In the genomic region with DNA sequence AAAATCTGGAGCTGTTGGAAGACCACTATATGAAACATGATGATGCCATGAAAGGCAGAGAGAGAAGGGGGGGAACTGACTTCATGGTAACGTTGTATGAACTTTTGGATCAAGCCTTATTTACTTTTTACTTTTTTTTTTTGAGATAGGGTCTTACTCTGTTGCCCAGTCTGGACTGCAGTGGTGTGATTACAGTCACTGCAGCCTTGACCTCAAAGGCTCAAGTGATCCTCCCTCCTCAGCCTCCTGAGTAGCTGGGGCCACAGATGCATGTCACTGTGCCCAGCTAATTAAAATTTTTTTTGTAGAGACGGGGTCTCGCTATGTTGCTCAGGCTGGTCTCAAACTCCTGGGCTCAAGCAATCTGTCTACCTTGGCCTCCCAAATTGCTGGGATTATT, we compare ENCODE assay signal across 33 cellular contexts.
"Had no signal": no experiment of that assay in that cellular context is flagged by ENCODE, and none has a peak within 500 bp of the region (broad histone marks: within the 10 kb centered on the region; RNA-seq: fewer than 3 reads in every experiment).

No MANE protein-coding gene starts in this region.

- FAIRE-seq: astrocyte, bronchial epithelial cell had no signal

- ATAC-seq: activated naive CD4-positive, alpha-beta T cell treated with anti-CD3 and anti-CD28 coated beads, Interleukin-2, amount 50 U/mL, for 72 hours; activated naive CD8-positive, alpha-beta T cell treated with anti-CD3 and anti-CD28 coated beads, Interleukin-2, amount 50 U/mL, for 24 hours; activated T-cell treated with anti-CD3 and anti-CD28 coated beads, Interleukin-2, amount 50 U/mL, for 4 hours; activated T-cell treated with anti-CD3 and anti-CD28 coated beads, Interleukin-2, amount 50 U/mL, for 72 hours; activated T-helper 17 cell treated with anti-CD3 and anti-CD28 coated beads, Interleukin-2, amount 50 U/mL, for 72 hours; body of pancreas had no signal

- H3K4me1 ChIP-seq: body of pancreas, breast epithelium had no signal

- H3K27me3 ChIP-seq: adrenal gland, ascending aorta, body of pancreas, brain microvascular endothelial cell, breast epithelium, cardiac muscle cell had no signal

- H3K27ac ChIP-seq: adrenal gland, body of pancreas, brain microvascular endothelial cell, breast epithelium, cardiac muscle cell had no signal

- DNase-seq: activated effector memory CD4-positive, alpha-beta T cell treated with anti-CD3 and anti-CD28 coated beads, Interleukin-2, amount 50 U/mL, for 16 hours; activated effector memory CD4-positive, alpha-beta T cell treated with Interleukin-2 at 50 U/mL for 16 hours; activated gamma-delta T cell; activated gamma-delta T cell treated with Interleukin-2 at 50 U/mL for 16 hours; activated naive CD4-positive, alpha-beta T cell; activated naive CD4-positive, alpha-beta T cell treated with anti-CD3 and anti-CD28 coated beads for 36 hours; activated naive CD4-positive, alpha-beta T cell treated with anti-CD3 and anti-CD28 coated beads, Interleukin-2, amount 10 ng/mL, durations not matched to agents 7 days and 5 days; activated naive CD4-positive, alpha-beta T cell treated with anti-CD3 and anti-CD28 coated beads, Interleukin-2, amount 50 U/mL, for 16 hours; activated naive CD4-positive, alpha-beta T cell treated with Interleukin-2 at 50 U/mL for 16 hours; activated naive CD8-positive, alpha-beta T cell treated with anti-CD3 and anti-CD28 coated beads for 36 hours; activated naive CD8-positive, alpha-beta T cell treated with anti-CD3 and anti-CD28 coated beads, Interleukin-2, amount 10 ng/mL, durations not matched to agents 7 days and 5 days; activated naive CD8-positive, alpha-beta T cell treated with anti-CD3 and anti-CD28 coated beads, Interleukin-2, amount 50 U/mL, for 24 hours; activated T-cell treated with anti-CD3 and anti-CD28 coated beads, Interleukin-2, amount 50 U/mL, for 24 hours; activated T-cell treated with anti-CD3 and anti-CD28 coated beads, Interleukin-2, amount 50 U/mL, for 4 hours; activated T-cell treated with anti-CD3 and anti-CD28 coated beads, Interleukin-2, amount 50 U/mL, for 48 hours; activated T-cell treated with anti-CD3 and anti-CD28 coated beads, Interleukin-2, amount 50 U/mL, for 72 hours; adrenal gland; amniotic stem cell; amygdala; anterior cingulate cortex; aorta; body of pancreas; brain microvascular endothelial cell; caudate nucleus; central memory CD4-positive, alpha-beta T cell; cerebellar nuclear complex had no signal

- H3K9me3 ChIP-seq: adrenal gland, ascending aorta, body of pancreas, breast epithelium had no signal

- H3K36me3 ChIP-seq: adrenal gland, ascending aorta, brain microvascular endothelial cell, breast epithelium, cardiac muscle cell had no signal

- H3K4me3 ChIP-seq: adrenal gland, ascending aorta, body of pancreas, breast epithelium, cardiac muscle cell had no signal
